1 cellular context compared by ENCODE assay signal in genomic region chr17:77424585-77425344, GRCh38.
A peak's percentile ranks its signal among the peaks of the same experiment; 100 is the strongest.
TF ChIP-seq lines count a peak whose summit lies in the region.

No MANE protein-coding gene starts in this region.

TF ChIP-seq in A549, 52 proteins besides CTCF, POLR2A, EP300 and RAD21 (continued from another document):
- TF ChIP-seq HMGXB4 (CRISPR knock-in tag; IDR thresholded peaks at IDR 0.05; ENCODE audit: borderline replicate concordance) (no peak), FOSB (CRISPR knock-in tag; IDR thresholded peaks at IDR 0.05) (0 out of 2 replicates have a peak, but pooled peaks have one; percentile 33), RARB (CRISPR knock-in tag; IDR thresholded peaks at IDR 0.05) (no peak), CHD4 (IDR thresholded peaks at IDR 0.05; ENCODE audit: borderline replicate concordance) (no peak; the same call in 1 of the 2 replicates), KDM1A (IDR thresholded peaks at IDR 0.05; ENCODE audit: low read depth) (peak; percentile 97), RCOR1 (IDR thresholded peaks at IDR 0.05; ENCODE audit: low read depth, low read length) (no peak), JUN (IDR thresholded peaks at IDR 0.05) (no peak; a peak in 1 of 5 replicates)
TF ChIP-seq in A549: peak in this region for 5.
